In genomic region chr22:25485626-25486545, GRCh38 we compare ENCODE assay signal across 14 cellular contexts.
DNase-seq lines count a peak whose midpoint lies in the region; ATAC-seq and TF ChIP-seq lines count a peak whose summit lies in the region.
"Had no signal": no experiment of that assay in that cellular context is flagged by ENCODE, and none has a peak within 500 bp of the region (broad histone marks: within the 10 kb centered on the region; RNA-seq: fewer than 3 reads in every experiment).

No MANE protein-coding gene starts in this region.

- CTCF ChIA-PET in activated CD4-positive, alpha-beta memory T cell treated with anti-CD3 and anti-CD28 coated beads, Interleukin-2, amount 10 ng/mL, durations not matched to agents 7 days and 5 days (lab: Charles Lee) = no interaction called here
- CTCF ChIA-PET in MCF 10A (lab: Yijun Ruan, JAX) = interaction anchor here (0.7 to 1.2 kb wide), 2 partner anchors 217 to 917 kb away, joined by 3 read pairs; no protein-coding TSS in a partner anchor

- no peak overlapping the region for H3K4me3 Mint-ChIP-seq in activated CD4-positive, alpha-beta memory T cell treated with anti-CD3 and anti-CD28 coated beads, Interleukin-2, amount 10 ng/mL, durations not matched to agents 7 days and 5 days
- H3K4me3 Mint-ChIP-seq in MCF 10A (ENCODE audit: unreplicated experiment) = no peak overlapping the region
- H3K4me3 Mint-ChIP-seq: H9; natural killer cell treated with Interleukin-12 subunit alpha and Interleukin-12 subunit beta and Interleukin-15 and Interleukin-18, amount 100 ng/mL, for 72 hours had no signal

- POLR2A ChIA-PET in activated CD4-positive, alpha-beta memory T cell treated with anti-CD3 and anti-CD28 coated beads, Interleukin-2, amount 10 ng/mL, durations not matched to agents 7 days and 5 days (lab: Charles Lee) = no interaction called here
- POLR2A ChIA-PET in MCF 10A (lab: Yijun Ruan, JAX) = interaction anchor here (1.5 kb wide), 1 partner anchor 10 kb away, joined by 3 read pairs; no protein-coding TSS in a partner anchor

- H3K36me3 Mint-ChIP-seq in activated CD4-positive, alpha-beta memory T cell treated with anti-CD3 and anti-CD28 coated beads, Interleukin-2, amount 10 ng/mL, durations not matched to agents 7 days and 5 days (ENCODE audit: low read depth) = peaks cover 42% of the 10 kb centered on the region
- H3K36me3 Mint-ChIP-seq in MCF 10A (ENCODE audit: insufficient read depth, unreplicated experiment) = peaks cover 4% of the 10 kb centered on the region
- H3K36me3 Mint-ChIP-seq: natural killer cell treated with Interleukin-12 subunit alpha and Interleukin-12 subunit beta and Interleukin-15 and Interleukin-18, amount 100 ng/mL, for 72 hours had no signal

- H3K36me3 ChIP-seq in colonic mucosa = peaks cover 3% of the 10 kb centered on the region

- no peak overlapping the region for H3K9ac ChIP-seq in colonic mucosa (ENCODE audit: low read depth in 2 of 2, low read length in 2 of 2)
- H3K9ac ChIP-seq: BLaER1 had no signal

- H3K27ac Mint-ChIP-seq in activated CD4-positive, alpha-beta memory T cell treated with anti-CD3 and anti-CD28 coated beads, Interleukin-2, amount 10 ng/mL, durations not matched to agents 7 days and 5 days = peak overlapping the region; percentile 23
- H3K27ac Mint-ChIP-seq in MCF 10A (ENCODE audit: low read depth, unreplicated experiment) = no peak overlapping the region

- H3K9me3 ChIP-seq in colonic mucosa = no peaks in the 10 kb centered on the region

- H3K4me3 ChIP-seq in colonic mucosa = no peak overlapping the region
- H3K4me3 ChIP-seq: BLaER1 had no signal

- no peaks in the 10 kb centered on the region for H3K27me3 Mint-ChIP-seq in activated CD4-positive, alpha-beta memory T cell treated with anti-CD3 and anti-CD28 coated beads, Interleukin-2, amount 10 ng/mL, durations not matched to agents 7 days and 5 days
- H3K27me3 Mint-ChIP-seq in MCF 10A (ENCODE audit: insufficient read depth, unreplicated experiment) = no peaks in the 10 kb centered on the region
- H3K27me3 Mint-ChIP-seq: natural killer cell treated with Interleukin-12 subunit alpha and Interleukin-12 subunit beta and Interleukin-15 and Interleukin-18, amount 100 ng/mL, for 72 hours had no signal

- no peaks in the 10 kb centered on the region for H3K27me3 ChIP-seq in colonic mucosa
- H3K27me3 ChIP-seq: BLaER1 had no signal

- DNase-seq in stimulated activated CD4-positive, alpha-beta T cell treated with anti-CD3 and anti-CD28 coated beads, Interleukin-15, amount 100 ng/mL, for 48 hours (ENCODE audit: low read depth in 2 of 2) = peak; percentile 16 to 24
- no peak for DNase-seq in stimulated activated CD4-positive, alpha-beta T cell treated with anti-CD3 and anti-CD28 coated beads, Interleukin-12 subunit alpha, Interleukin-12 subunit beta, amount 100 ng/mL, for 4 hours
- no peak for DNase-seq in activated CD4-positive, alpha-beta memory T cell treated with anti-CD3 and anti-CD28 coated beads, Interleukin-2, amount 10 ng/mL, durations not matched to agents 7 days and 5 days
- DNase-seq in colonic mucosa (no peak), COR-L47 (lab: John Stamatoyannopoulos, UW) (no peak), MCF 10A (ENCODE audit: unreplicated experiment) (no peak), cerebellum (ENCODE audit: low spot score) (no peak)
- DNase-seq: cerebellar nuclear complex, H9, kidney, NCI-H2227 treated with DMSO at 0.1 percent for 48 hours had no signal

- TF ChIP-seq CTCF in colonic mucosa (IDR thresholded peaks at IDR 0.05) (no peak), MCF 10A (IDR thresholded peaks at IDR 0.05; ENCODE audit: unreplicated experiment) (no peak)

- ATAC-seq in HG03066 (IDR thresholded peaks at IDR 0.05; ENCODE audit: low read depth, unreplicated experiment) = peak; percentile 51

- BruUV-seq in MCF 10A (replicated peaks; lab: Mats Ljungman, UMichigan) = no TSS peak

- peaks cover 2% of the 10 kb centered on the region for H3K9me3 Mint-ChIP-seq in activated CD4-positive, alpha-beta memory T cell treated with anti-CD3 and anti-CD28 coated beads, Interleukin-2, amount 10 ng/mL, durations not matched to agents 7 days and 5 days
- no peaks in the 10 kb centered on the region for H3K9me3 Mint-ChIP-seq in MCF 10A (ENCODE audit: unreplicated experiment)
- H3K9me3 Mint-ChIP-seq: H9; natural killer cell treated with Interleukin-12 subunit alpha and Interleukin-12 subunit beta and Interleukin-15 and Interleukin-18, amount 100 ng/mL, for 72 hours had no signal

- intact Hi-C loops in colonic mucosa (cut with DNase I) = no loop called here
- intact Hi-C loops in MCF 10A (cut with micrococcal nuclease) = no loop called here

- no peak overlapping the region for H3K27ac ChIP-seq in colonic mucosa
- H3K27ac ChIP-seq: BLaER1 had no signal

- H3K4me1 Mint-ChIP-seq in activated CD4-positive, alpha-beta memory T cell treated with anti-CD3 and anti-CD28 coated beads, Interleukin-2, amount 10 ng/mL, durations not matched to agents 7 days and 5 days = peaks cover 29% of the 10 kb centered on the region
- peaks cover 14% of the 10 kb centered on the region for H3K4me1 Mint-ChIP-seq in MCF 10A (ENCODE audit: insufficient read depth, unreplicated experiment)

- no peaks in the 10 kb centered on the region for H3K4me1 ChIP-seq in colonic mucosa

Comparison
In these comparisons a context has a peak if more than half of its experiments do, and no peak if none do; other contexts are left out.
1. DNase-seq: peak in stimulated activated CD4-positive, alpha-beta T cell treated with anti-CD3 and anti-CD28 coated beads, Interleukin-15, amount 100 ng/mL, for 48 hours (2 of 2); none in stimulated activated CD4-positive, alpha-beta T cell treated with anti-CD3 and anti-CD28 coated beads, Interleukin-12 subunit alpha, Interleukin-12 subunit beta, amount 100 ng/mL, for 4 hours (single experiment), activated CD4-positive, alpha-beta memory T cell treated with anti-CD3 and anti-CD28 coated beads, Interleukin-2, amount 10 ng/mL, durations not matched to agents 7 days and 5 days (single experiment), colonic mucosa (single experiment), COR-L47 (single experiment), MCF 10A (single experiment) and cerebellum (single experiment).